ENCODE assay signal across 8 cellular contexts in the genomic region with DNA sequence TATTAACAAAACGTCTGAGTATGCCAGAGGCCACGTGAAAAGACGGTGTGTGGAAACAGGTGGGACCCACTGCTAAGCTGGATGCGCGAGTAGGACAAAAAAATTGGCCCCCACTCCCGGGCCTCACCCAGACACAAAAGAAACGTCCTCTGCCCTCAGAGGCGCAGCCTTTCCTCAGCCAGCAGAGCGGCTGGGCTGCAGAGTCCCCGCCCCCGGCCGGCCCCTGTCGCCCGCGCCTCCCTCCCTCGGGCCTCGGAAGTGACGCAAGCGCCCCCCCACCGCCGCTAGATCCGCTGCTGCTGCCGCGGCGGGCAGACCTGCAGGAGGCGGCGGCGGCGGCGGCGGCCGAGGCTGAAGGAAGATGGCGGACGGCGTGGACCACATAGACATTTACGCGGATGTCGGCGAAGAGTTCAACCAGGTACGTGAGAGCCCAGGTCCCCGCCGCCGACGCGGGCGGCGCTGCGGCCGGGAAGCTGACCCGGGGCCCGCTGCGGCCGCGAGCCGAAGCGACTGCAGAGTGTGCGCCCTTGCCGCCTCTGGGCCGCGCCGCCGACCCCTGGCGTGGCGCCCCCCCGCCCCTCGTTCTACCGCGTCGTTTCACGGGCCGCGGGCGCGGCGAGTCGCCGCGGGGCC. TPM values are rescaled to one million over a fixed set of nuclear protein-coding genes. Genes with fewer than 3 reads are reported as not detected.
A peak's percentile ranks its signal among the peaks of the same experiment; 100 is the strongest.
DNase-seq lines count a peak whose midpoint lies in the region; ATAC-seq and TF ChIP-seq lines count a peak whose summit lies in the region.

A gene with protein sequence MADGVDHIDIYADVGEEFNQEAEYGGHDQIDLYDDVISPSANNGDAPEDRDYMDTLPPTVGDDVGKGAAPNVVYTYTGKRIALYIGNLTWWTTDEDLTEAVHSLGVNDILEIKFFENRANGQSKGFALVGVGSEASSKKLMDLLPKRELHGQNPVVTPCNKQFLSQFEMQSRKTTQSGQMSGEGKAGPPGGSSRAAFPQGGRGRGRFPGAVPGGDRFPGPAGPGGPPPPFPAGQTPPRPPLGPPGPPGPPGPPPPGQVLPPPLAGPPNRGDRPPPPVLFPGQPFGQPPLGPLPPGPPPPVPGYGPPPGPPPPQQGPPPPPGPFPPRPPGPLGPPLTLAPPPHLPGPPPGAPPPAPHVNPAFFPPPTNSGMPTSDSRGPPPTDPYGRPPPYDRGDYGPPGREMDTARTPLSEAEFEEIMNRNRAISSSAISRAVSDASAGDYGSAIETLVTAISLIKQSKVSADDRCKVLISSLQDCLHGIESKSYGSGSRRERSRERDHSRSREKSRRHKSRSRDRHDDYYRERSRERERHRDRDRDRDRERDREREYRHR (plus strand): TSS at position 284 of the 636 bp plus-strand sequence. CDS start 78 bp downstream, at position 362.

- TF ChIP-seq CTCF in heart right ventricle (IDR thresholded peaks at IDR 0.05), result peak in 4 of 9 donors; percentile 20 to 33 (median 26)
- peak in 4 of 6 experiments; percentile 11 to 42 (median 27) for TF ChIP-seq CTCF in upper lobe of left lung (IDR thresholded peaks at IDR 0.05)

- TF ChIP-seq POLR2A in upper lobe of left lung (IDR thresholded peaks at IDR 0.05), result peak; percentile 34 to 99 (median 92)

- H3K4me3 ChIP-seq in heart right ventricle (peak within 1 kb of the TSS; percentile 49 to 99 (median 82)), upper lobe of left lung (peak within 1 kb of the TSS; percentile 46 to 92 (median 80))

- H3K27ac ChIP-seq in heart right ventricle (peak within 1 kb of the TSS; percentile 72 to 99 (median 94)), upper lobe of left lung (peak within 1 kb of the TSS; percentile 89 to 97 (median 94))

- no peaks in the 10 kb centered on the region for H3K27me3 ChIP-seq in heart right ventricle
- H3K27me3 ChIP-seq in upper lobe of left lung, result no peaks in the 10 kb centered on the region

- DNase-seq in NCI-H1694 (lab: John Stamatoyannopoulos, UW) (peak; percentile 69), amniotic epithelial cell (ENCODE audit: low read depth) (peak; percentile 78), heart right ventricle (peak; percentile 96 to 98), posterior vena cava (ENCODE audit: low spot score) (peak; percentile 99), upper lobe of left lung (peak; percentile 97 to 100)

- ATAC-seq in GM18498 (IDR thresholded peaks at IDR 0.05; ENCODE audit: unreplicated experiment), result peak; percentile 94
- ATAC-seq in HG02885 (IDR thresholded peaks at IDR 0.05; ENCODE audit: poor library complexity, unreplicated experiment), result peak; percentile 91
- ATAC-seq in heart right ventricle, result peak; percentile 99 to 100 (median 99)
- peak; percentile 99 for ATAC-seq in upper lobe of left lung (ENCODE audit: low FRiP score in 2 of 2)

- peak in 1 of 4 donors; percentile 56 for TF ChIP-seq EP300 in upper lobe of left lung (IDR thresholded peaks at IDR 0.05)

- intact Hi-C loops in T-helper 1 cell treated with Interleukin-12 subunit alpha and Interleukin-12 subunit beta and Interleukin-4 antibody, amounts not matched to agents 30 ng/mL and 1 ng/mL, for 36 hours (cut with micrococcal nuclease), result loop anchor here (1.0 to 5.0 kb wide), 12 partner anchors 15 to 1971 kb away; a partner anchor contains a TSS
- intact Hi-C loops in heart right ventricle (cut with DNase I), result no loop called here
- intact Hi-C loops in posterior vena cava (cut with DNase I), result no loop called here

- WGBS in heart right ventricle, 2 donors, result 0 to 1% methylated on average over 68 to 78 of the region's 78 CpGs
- 0 to 1% methylated on average over 9 to 32 of the region's 78 CpGs for WGBS in upper lobe of left lung, 2 donors

- H3K9me3 ChIP-seq in heart right ventricle (no peaks in the 10 kb centered on the region), upper lobe of left lung (no peaks in the 10 kb centered on the region)

- H3K4me1 ChIP-seq in heart right ventricle (peaks cover 7 to 50% (median 43%) of the 10 kb centered on the region in 9 donors), upper lobe of left lung (peaks cover 32 to 42% (median 37%) of the 10 kb centered on the region in 4 donors)

- peaks cover 0 to 3% (median 0%) of the 10 kb centered on the region in 9 donors for H3K36me3 ChIP-seq in heart right ventricle
- no peaks in the 10 kb centered on the region for H3K36me3 ChIP-seq in upper lobe of left lung

RNA-seq across cellular contexts. Expression of the gene that starts here (rescaled TPM):
- 92.9 and 96.2 TPM in 2 replicates for total RNA-seq in T-helper 1 cell treated with Interleukin-12 subunit alpha and Interleukin-12 subunit beta and Interleukin-4 antibody, amounts not matched to agents 30 ng/mL and 1 ng/mL, for 36 hours
- 10 to 100 TPM; 23.9 to 34.6 (median 29.3) TPM for total RNA-seq in heart right ventricle
- 10 to 100 TPM; 11.7 to 13.2 TPM for polyA plus RNA-seq in heart right ventricle
- total RNA-seq in posterior vena cava, result 10 to 100 TPM; 42.9 to 44.9 TPM
- total RNA-seq in upper lobe of left lung, result 10 to 100 TPM; 22.9 to 57.1 (median 48.2) TPM

Comparison
In these comparisons a context has a peak if more than half of its experiments do, and no peak if none do; other contexts are left out.
1. Peak in every context shown above with its lines: DNase-seq, ATAC-seq, H3K4me3 ChIP-seq and H3K27ac ChIP-seq.